Comparison of ENCODE assay signal across 15 cellular contexts in the genomic region with DNA sequence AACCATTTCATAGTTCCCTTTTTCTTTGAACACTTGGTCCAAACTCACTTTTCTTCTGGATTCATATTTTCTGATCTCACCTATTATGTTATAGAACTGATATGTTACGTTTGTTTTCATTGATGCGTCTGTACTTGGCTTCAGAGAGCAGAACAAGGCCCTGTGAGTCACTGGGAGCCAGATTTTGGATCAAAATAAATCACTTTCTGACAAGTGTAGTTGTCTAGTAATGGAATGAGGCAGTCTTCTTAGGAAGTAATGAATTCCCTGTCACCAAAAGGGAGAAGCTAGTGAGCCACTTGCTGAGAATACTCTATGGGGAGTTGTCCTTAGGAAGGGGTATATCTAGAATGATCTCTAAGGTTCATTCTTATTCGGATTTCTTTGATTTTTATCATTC. TPM values are rescaled to one million over a fixed set of nuclear protein-coding genes. Genes with fewer than 3 reads are reported as not detected.
DNase-seq lines count a peak whose midpoint lies in the region; ATAC-seq and TF ChIP-seq lines count a peak whose summit lies in the region.
"Had no signal": no experiment of that assay in that cellular context is flagged by ENCODE, and none has a peak within 500 bp of the region (broad histone marks: within the 10 kb centered on the region; RNA-seq: fewer than 3 reads in every experiment).

No MANE protein-coding gene starts in this region.

- DNase-seq in GM23248, result peak; percentile 47
- peak; percentile 64 for DNase-seq in RPMI7951 (ENCODE audit: low read depth)
- DNase-seq in epithelial cell of esophagus (ENCODE audit: low read depth), result peak; percentile 41
- no peak for DNase-seq in osteoblast (ENCODE audit: insufficient read length, low spot score, missing footprints)
- DNase-seq in G401 (ENCODE audit: low spot score), result no peak
- no peak for DNase-seq in NCI-H1092 (lab: John Stamatoyannopoulos, UW)
- DNase-seq in left ventricle myocardium superior, result no peak
- DNase-seq: activated CD8-positive, alpha-beta memory T cell treated with anti-CD3 and anti-CD28 coated beads, Interleukin-2, amount 10 ng/mL, durations not matched to agents 7 days and 5 days; DMS79 treated with DMSO at 0.1 percent for 48 hours; hypothalamus; left lung; NCI-H1105 treated with DMSO at 0.1 percent for 48 hours had no signal

- TF ChIP-seq CTCF in epithelial cell of esophagus (IDR thresholded peaks at IDR 0.05; ENCODE audit: insufficient read depth, low read depth, low read length, missing control alignments) (no peak), osteoblast (IDR thresholded peaks at IDR 0.05; ENCODE audit: extremely low read depth, low read depth, low read length) (no peak)

- H3K9ac ChIP-seq in GM23248, result peak overlapping the region; percentile 36

- H3K4me2 ChIP-seq in GM23248 (ENCODE audit: unreplicated experiment), result peak overlapping the region; percentile 46
- H3K4me2 ChIP-seq in osteoblast (ENCODE audit: insufficient read depth, low read length), result peak overlapping the region; percentile 34

- H3K4me1 ChIP-seq in GM23248 (ENCODE audit: insufficient read depth) (peaks cover 59% of the 10 kb centered on the region), osteoblast (ENCODE audit: insufficient read depth, low read length) (peaks cover 42% of the 10 kb centered on the region)

- 38 to 40% methylated on average over 3 of the region's 3 CpGs for WGBS in GM23248 (ENCODE audit: low coverage in 1 of 2, low lambda C conversion rate in 2 of 2, missing lambda C conversion rate in 2 of 2), 2 experiments

- H3K79me2 ChIP-seq in GM23248 (ENCODE audit: insufficient read depth) (peaks cover 85% of the 10 kb centered on the region), osteoblast (ENCODE audit: insufficient read depth, low read length) (peaks cover 78% of the 10 kb centered on the region)

- peaks cover 45% of the 10 kb centered on the region for H3F3A ChIP-seq in GM23248 (ENCODE audit: insufficient read depth)

- intact Hi-C loops in left ventricle myocardium superior (cut with micrococcal nuclease), result no loop called here

- ATAC-seq in GM18861 (IDR thresholded peaks at IDR 0.05; ENCODE audit: unreplicated experiment) (no peak), left ventricle myocardium superior (no peak)
- ATAC-seq: activated CD8-positive, alpha-beta memory T cell treated with anti-CD3 and anti-CD28 coated beads, Interleukin-2, amount 10 ng/mL, durations not matched to agents 7 days and 5 days; left lung; natural killer cell treated with Interleukin-12 subunit alpha and Interleukin-12 subunit beta and Interleukin-15 and Interleukin-18, amount 100 ng/mL, for 72 hours had no signal

- H3K9me2 ChIP-seq in GM23248 (ENCODE audit: insufficient read depth), result no peaks in the 10 kb centered on the region

- no peaks in the 10 kb centered on the region for H4K20me1 ChIP-seq in GM23248 (ENCODE audit: insufficient read depth)
- H4K20me1 ChIP-seq in osteoblast (ENCODE audit: insufficient read depth, low read length), result peaks cover 9% of the 10 kb centered on the region

- H3K27me3 ChIP-seq in GM23248 (replicated peaks; ENCODE audit: insufficient read depth) (no peaks in the 10 kb centered on the region), osteoblast (ENCODE audit: insufficient read depth, low read length) (no peaks in the 10 kb centered on the region)
- H3K27me3 ChIP-seq: left lung had no signal

- H3K4me3 ChIP-seq in GM23248 (no peak overlapping the region), epithelial cell of esophagus (ENCODE audit: low read length) (no peak overlapping the region), osteoblast (ENCODE audit: insufficient read depth, low read length) (no peak overlapping the region)
- H3K4me3 ChIP-seq: left lung had no signal

- H3K36me3 ChIP-seq in GM23248 (ENCODE audit: low read depth) (peaks cover 5% of the 10 kb centered on the region; the same call in 1 of the 2 replicates), osteoblast (ENCODE audit: insufficient read depth, low read length) (peaks cover 27% of the 10 kb centered on the region)
- H3K36me3 ChIP-seq: left lung had no signal

- in situ Hi-C loops in GM23248 (cut with MboI) (no loop called here), G401 (cut with HindIII; ENCODE audit: low sequenced_read_pairs) (no loop called here)

- H3K27ac ChIP-seq in GM23248, result peak overlapping the region; percentile 76
- peak overlapping the region; percentile 84 for H3K27ac ChIP-seq in osteoblast (ENCODE audit: low read depth, low read length)
- H3K27ac ChIP-seq: C4-2B, left lung had no signal

- H3K9me3 ChIP-seq in GM23248 (ENCODE audit: low read depth) (no peaks in the 10 kb centered on the region), osteoblast (ENCODE audit: low read depth, low read length) (no peaks in the 10 kb centered on the region)
- H3K9me3 ChIP-seq: left lung had no signal

- H2AFZ ChIP-seq in GM23248 (no peak overlapping the region), osteoblast (ENCODE audit: low read length) (no peak overlapping the region)

RNA-seq across cellular contexts. Expression of gene BICD1, which starts 10.2 kb away (rescaled TPM):
- total RNA-seq in GM23248 (2014; rRNA removed; shearing (Covaris generic)), result 9.7 and 18.7 TPM in 2 replicates
- 19.9 and 20.6 TPM in 2 replicates for polyA plus RNA-seq in GM23248 (2016; fragmentation: Nextera tagmentation; extraction: Ambion mirVana)
- total RNA-seq in RPMI7951 (2014; rRNA removed; shearing (Covaris generic)), result 10.5 and 15.1 TPM in 2 replicates
- total RNA-seq in osteoblast (17.7 and 21.0 TPM in 2 replicates), left ventricle myocardium superior (4.5 TPM)
- 7.5 and 8.0 TPM in 2 replicates for total RNA-seq in G401 (2014; rRNA removed; shearing (Covaris generic))

Comparison
In these comparisons a context has a peak if more than half of its experiments do, and no peak if none do; other contexts are left out.
1. DNase-seq: peak in GM23248 (single experiment), RPMI7951 (single experiment) and epithelial cell of esophagus (single experiment); none in osteoblast (single experiment), G401 (single experiment), NCI-H1092 (single experiment) and left ventricle myocardium superior (single experiment).